9 cellular contexts compared by ENCODE assay signal in the genomic region with DNA sequence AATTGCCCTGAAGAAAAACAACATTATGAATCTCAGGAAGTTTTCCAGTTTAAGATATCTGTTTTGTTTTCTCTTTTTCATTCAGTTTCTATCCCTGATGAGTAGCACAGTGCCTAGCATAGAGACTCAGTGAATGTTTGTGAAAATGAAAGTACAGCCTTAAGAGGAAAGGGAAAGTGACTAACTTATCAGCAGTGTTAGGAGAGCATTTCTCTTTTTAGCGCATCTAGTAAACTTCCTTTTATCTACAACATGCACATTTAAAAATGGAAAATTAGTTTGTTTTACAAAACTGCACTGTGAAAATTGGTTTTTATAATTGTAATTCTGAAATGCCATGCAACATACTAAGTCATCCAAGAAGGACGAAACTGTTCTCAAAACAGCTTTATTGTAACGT.
DNase-seq lines count a peak whose midpoint lies in the region; ATAC-seq and TF ChIP-seq lines count a peak whose summit lies in the region.
"Had no signal": no experiment of that assay in that cellular context is flagged by ENCODE, and none has a peak within 500 bp of the region (broad histone marks: within the 10 kb centered on the region; RNA-seq: fewer than 3 reads in every experiment).

No MANE protein-coding gene starts in this region.

- H2AFZ ChIP-seq in parathyroid adenoma, result no peak overlapping the region

- H3K27me3 ChIP-seq in parathyroid adenoma (ENCODE audit: control insufficient read depth, insufficient read depth, low read length), result no peaks in the 10 kb centered on the region

- H3K4me2 ChIP-seq in parathyroid adenoma (ENCODE audit: low read length), result peak overlapping the region; percentile 61

- DNase-seq in activated CD8-positive, alpha-beta memory T cell treated with anti-CD3 and anti-CD28 coated beads, Interleukin-2, amount 10 ng/mL, durations not matched to agents 7 days and 5 days, result no peak
- DNase-seq in activated CD8-positive, alpha-beta memory T cell treated with anti-CD3 and anti-CD28 coated beads, Interleukin-2, amount 50 U/mL, for 48 hours, result no peak
- DNase-seq in choroid plexus epithelial cell (ENCODE audit: low read depth) (peak; percentile 30), NCI-H345 treated with DMSO at 0.1 percent for 48 hours (lab: John Stamatoyannopoulos, UW; ENCODE audit: unreplicated experiment) (no peak), HT-29 (ENCODE audit: low spot score) (no peak), NCI-H1930 (lab: John Stamatoyannopoulos, UW) (no peak)

- H3K79me2 ChIP-seq in parathyroid adenoma, result peaks cover 11% of the 10 kb centered on the region

- no peaks in the 10 kb centered on the region for H3K9me3 ChIP-seq in parathyroid adenoma (ENCODE audit: control insufficient read depth, low read length)

- peak; percentile 82 for ATAC-seq in activated CD8-positive, alpha-beta memory T cell treated with anti-CD3 and anti-CD28 coated beads, Interleukin-2, amount 10 ng/mL, durations not matched to agents 7 days and 5 days
- ATAC-seq in HG03139 (IDR thresholded peaks at IDR 0.05; ENCODE audit: unreplicated experiment), result peak; percentile 89

- TF ChIP-seq CTCF in choroid plexus epithelial cell (conservative IDR thresholded peaks at IDR 0.05; ENCODE audit: low read depth, low read length), result no peak
- no peak for TF ChIP-seq CTCF in parathyroid adenoma (IDR thresholded peaks at IDR 0.05)

- H3K4me1 ChIP-seq in parathyroid adenoma, result peaks cover 22% of the 10 kb centered on the region

- H3K36me3 ChIP-seq in parathyroid adenoma (ENCODE audit: control insufficient read depth, insufficient read depth, low read length), result no peaks in the 10 kb centered on the region

- peaks cover 43% of the 10 kb centered on the region for H3K36me3 Mint-ChIP-seq in activated CD8-positive, alpha-beta memory T cell treated with anti-CD3 and anti-CD28 coated beads, Interleukin-2, amount 10 ng/mL, durations not matched to agents 7 days and 5 days

- H3K27me3 Mint-ChIP-seq in activated CD8-positive, alpha-beta memory T cell treated with anti-CD3 and anti-CD28 coated beads, Interleukin-2, amount 10 ng/mL, durations not matched to agents 7 days and 5 days, result no peaks in the 10 kb centered on the region

- peaks cover 21% of the 10 kb centered on the region for H3K4me1 Mint-ChIP-seq in activated CD8-positive, alpha-beta memory T cell treated with anti-CD3 and anti-CD28 coated beads, Interleukin-2, amount 10 ng/mL, durations not matched to agents 7 days and 5 days

- H3K27ac Mint-ChIP-seq in activated CD8-positive, alpha-beta memory T cell treated with anti-CD3 and anti-CD28 coated beads, Interleukin-2, amount 10 ng/mL, durations not matched to agents 7 days and 5 days, result no peak overlapping the region

- H3K9ac ChIP-seq in parathyroid adenoma, result no peak overlapping the region

- no peak overlapping the region for H3K4me3 ChIP-seq in choroid plexus epithelial cell (ENCODE audit: low read depth, low read length)
- H3K4me3 ChIP-seq in parathyroid adenoma (ENCODE audit: low read depth, low read length), result peak overlapping the region; percentile 23

- no peak overlapping the region for H3K4me3 Mint-ChIP-seq in activated CD8-positive, alpha-beta memory T cell treated with anti-CD3 and anti-CD28 coated beads, Interleukin-2, amount 10 ng/mL, durations not matched to agents 7 days and 5 days

- CTCF ChIA-PET in activated CD8-positive, alpha-beta memory T cell treated with anti-CD3 and anti-CD28 coated beads, Interleukin-2, amount 10 ng/mL, durations not matched to agents 7 days and 5 days (lab: Charles Lee), result no interaction called here

- no peaks in the 10 kb centered on the region for H3K9me3 Mint-ChIP-seq in activated CD8-positive, alpha-beta memory T cell treated with anti-CD3 and anti-CD28 coated beads, Interleukin-2, amount 10 ng/mL, durations not matched to agents 7 days and 5 days (ENCODE audit: low read depth)

- peak overlapping the region; percentile 66 for H3K27ac ChIP-seq in parathyroid adenoma
- H3K27ac ChIP-seq: C4-2B had no signal
